Comparison of ENCODE assay signal across 2 cellular contexts in genomic region chr2:9406529-9407362, GRCh38.
TF ChIP-seq lines count a peak whose summit lies in the region.

No MANE protein-coding gene starts in this region.

TF ChIP-seq in IMR-90, 13 proteins besides CTCF, POLR2A, EP300 and RAD21:
- TF ChIP-seq MAFK (IDR thresholded peaks at IDR 0.05; ENCODE audit: low read depth, low read length), result peak; percentile 40; the same call in 1 of the 2 replicates
- TF ChIP-seq BHLHE40 (IDR thresholded peaks at IDR 0.05; ENCODE audit: low read depth, low read length), result no peak
- peak; percentile 60 for TF ChIP-seq CEBPB (IDR thresholded peaks at IDR 0.05; ENCODE audit: low read depth, low read length)
- no peak for TF ChIP-seq USF2 (IDR thresholded peaks at IDR 0.05; ENCODE audit: low read depth, low read length)
TF ChIP-seq in IMR-90: peak in this region for 2.

TF ChIP-seq in WTC11, 78 proteins besides CTCF, POLR2A, EP300 and RAD21:
- TF ChIP-seq NFATC4 (CRISPR knock-in tag; IDR thresholded peaks at IDR 0.05), result no peak
- no peak for TF ChIP-seq ELF4 (CRISPR knock-in tag; IDR thresholded peaks at IDR 0.05; ENCODE audit: low read depth)
